ENCODE assay signal across 2 cellular contexts in genomic region chr21:33544451-33544850, GRCh38.
TF ChIP-seq lines count a peak whose summit lies in the region.

No MANE protein-coding gene starts in this region.

TF ChIP-seq in SK-N-SH, 30 proteins besides CTCF, POLR2A, EP300 and RAD21 (continued from another document):
- TF ChIP-seq PBX3 (IDR thresholded peaks at IDR 0.05) (no peak), RXRA (IDR thresholded peaks at IDR 0.05; ENCODE audit: borderline replicate concordance, low read depth) (no peak), REST (IDR thresholded peaks at IDR 0.05; ENCODE audit: low read depth, low read length) (no peak), SMC3 (IDR thresholded peaks at IDR 0.05; ENCODE audit: low read depth, low read length) (no peak), USF2 (IDR thresholded peaks at IDR 0.05; ENCODE audit: borderline replicate concordance, low read depth, low read length) (no peak), TAF1 (IDR thresholded peaks at IDR 0.05; ENCODE audit: borderline replicate concordance, low read depth, low read length) (no peak), TEAD4 (IDR thresholded peaks at IDR 0.05; ENCODE audit: borderline replicate concordance, insufficient read depth) (no peak), USF1 (IDR thresholded peaks at IDR 0.05; ENCODE audit: borderline replicate concordance, low read depth) (no peak)

TF ChIP-seq in SK-N-SH treated with all-trans-retinoic acid at 6 μM for 48 hours, 23 proteins besides CTCF, POLR2A, EP300 and RAD21 (continued from another document):
- TF ChIP-seq CSDC2 (CRISPR knock-in tag; IDR thresholded peaks at IDR 0.05) (no peak), ARNTL (CRISPR knock-in tag; IDR thresholded peaks at IDR 0.05; ENCODE audit: borderline replicate concordance, low read depth) (no peak), PATZ1 (CRISPR knock-in tag; IDR thresholded peaks at IDR 0.05; ENCODE audit: borderline replicate concordance) (no peak), OSR1 (CRISPR knock-in tag; IDR thresholded peaks at IDR 0.05) (no peak), PPARA (CRISPR knock-in tag; IDR thresholded peaks at IDR 0.05; ENCODE audit: borderline replicate concordance) (no peak), RARB (CRISPR knock-in tag; IDR thresholded peaks at IDR 0.05) (no peak), SNAI2 (CRISPR knock-in tag; IDR thresholded peaks at IDR 0.05) (no peak), CREB5 (CRISPR knock-in tag; IDR thresholded peaks at IDR 0.05; ENCODE audit: low read depth) (no peak)
